2 cellular contexts compared by ENCODE assay signal in genomic region chr20:32628960-32629530, GRCh38.
TF ChIP-seq lines count a peak whose summit lies in the region.

No MANE protein-coding gene starts in this region.

TF ChIP-seq in IMR-90, 13 proteins besides CTCF, POLR2A, EP300 and RAD21:
- TF ChIP-seq BHLHE40 (IDR thresholded peaks at IDR 0.05; ENCODE audit: low read depth, low read length) (no peak), CHD1 (IDR thresholded peaks at IDR 0.05; ENCODE audit: low read depth, low read length) (no peak), MAFK (IDR thresholded peaks at IDR 0.05; ENCODE audit: low read depth, low read length) (no peak), SMC3 (IDR thresholded peaks at IDR 0.05; ENCODE audit: low read depth, low read length) (no peak), RFX5 (IDR thresholded peaks at IDR 0.05; ENCODE audit: low read depth, low read length) (no peak)

TF ChIP-seq in K562, 482 proteins besides CTCF, POLR2A, EP300 and RAD21 (continues in another document):
- TF ChIP-seq CLOCK (CRISPR knock-in tag; IDR thresholded peaks at IDR 0.05; ENCODE audit: borderline replicate concordance) = no peak
- no peak for TF ChIP-seq ZBTB17 (CRISPR knock-in tag; IDR thresholded peaks at IDR 0.05)
- TF ChIP-seq ADNP (tag; IDR thresholded peaks at IDR 0.05) = no peak
- TF ChIP-seq HIVEP1 (CRISPR knock-in tag; IDR thresholded peaks at IDR 0.05) = no peak
- TF ChIP-seq POLR2G (IDR thresholded peaks at IDR 0.05; ENCODE audit: low read depth, low read length) = no peak
- TF ChIP-seq MTF1 (CRISPR knock-in tag; IDR thresholded peaks at IDR 0.05; ENCODE audit: borderline replicate concordance) = no peak
- 0 out of 2 replicates have a peak, but pooled peaks have one; percentile 36 for TF ChIP-seq IRF1 (CRISPR knock-in tag; IDR thresholded peaks at IDR 0.05; ENCODE audit: borderline replicate concordance)
- no peak for TF ChIP-seq ZNF780A (CRISPR knock-in tag; IDR thresholded peaks at IDR 0.05)
- no peak for TF ChIP-seq HLTF (IDR thresholded peaks at IDR 0.05)
- no peak for TF ChIP-seq ATF7 (IDR thresholded peaks at IDR 0.05)
- no peak for TF ChIP-seq NR0B1 (IDR thresholded peaks at IDR 0.05; ENCODE audit: partially characterized antibody)
- no peak for TF ChIP-seq ESRRA (IDR thresholded peaks at IDR 0.05; ENCODE audit: borderline replicate concordance, low read depth)
- no peak for TF ChIP-seq MXD1 (CRISPR knock-in tag; IDR thresholded peaks at IDR 0.05; ENCODE audit: borderline replicate concordance, poor library complexity, severe bottlenecking)
- TF ChIP-seq HMGXB4 (CRISPR knock-in tag; IDR thresholded peaks at IDR 0.05) = no peak
- TF ChIP-seq NCOR1 (IDR thresholded peaks at IDR 0.05) = no peak
- TF ChIP-seq BRCA1 (IDR thresholded peaks at IDR 0.05) = no peak
- no peak for TF ChIP-seq BRCA1 (CRISPR knock-in tag; IDR thresholded peaks at IDR 0.05)
- no peak for TF ChIP-seq REST (CRISPR knock-in tag; IDR thresholded peaks at IDR 0.05; ENCODE audit: low read depth)
- TF ChIP-seq MAFK (IDR thresholded peaks at IDR 0.05; ENCODE audit: low read length) = peak; percentile 68
- TF ChIP-seq CBFB (CRISPR knock-in tag; IDR thresholded peaks at IDR 0.05) = no peak
- TF ChIP-seq KDM4B (IDR thresholded peaks at IDR 0.05; ENCODE audit: borderline replicate concordance in 2 of 2, low read depth in 1 of 2) = no peak
- no peak for TF ChIP-seq SRSF1 (IDR thresholded peaks at IDR 0.05; ENCODE audit: low read depth, low read length)
- TF ChIP-seq CBFA2T3 (IDR thresholded peaks at IDR 0.05) = no peak
- 0 out of 2 replicates have a peak, but pooled peaks have one; percentile 35 for TF ChIP-seq DMBX1 (CRISPR knock-in tag; IDR thresholded peaks at IDR 0.05; ENCODE audit: borderline replicate concordance)
- TF ChIP-seq ZNF224 (CRISPR knock-in tag; IDR thresholded peaks at IDR 0.05) = no peak
- peak; percentile 13; the same call in 1 of the 2 replicates for TF ChIP-seq USF1 (CRISPR knock-in tag; IDR thresholded peaks at IDR 0.05)
- TF ChIP-seq CREB1 (IDR thresholded peaks at IDR 0.05) = no peak
- TF ChIP-seq CREB1 (CRISPR knock-in tag; IDR thresholded peaks at IDR 0.05) = no peak
- TF ChIP-seq ZBTB2 (IDR thresholded peaks at IDR 0.05) = no peak
- TF ChIP-seq SMAD4 (CRISPR knock-in tag; conservative IDR thresholded peaks at IDR 0.05) = peak; percentile 49
- TF ChIP-seq HNRNPLL (IDR thresholded peaks at IDR 0.05; ENCODE audit: low read depth, low read length, poor library complexity, severe bottlenecking) = no peak
- no peak for TF ChIP-seq SETDB1 (IDR thresholded peaks at IDR 0.05; ENCODE audit: low read length)
- TF ChIP-seq SIN3A (IDR thresholded peaks at IDR 0.05; ENCODE audit: borderline replicate concordance in 2 of 2, control insufficient read depth in 1 of 2, low read depth in 2 of 2, low read length in 2 of 2) = no peak
- no peak for TF ChIP-seq ZNF23 (CRISPR knock-in tag; IDR thresholded peaks at IDR 0.05)
- TF ChIP-seq CBX2 (IDR thresholded peaks at IDR 0.05; ENCODE audit: insufficient read depth, low read length, poor library complexity, severe bottlenecking) = no peak
- TF ChIP-seq NEUROD1 (IDR thresholded peaks at IDR 0.05; ENCODE audit: borderline replicate concordance, low read depth, low read length, partially characterized antibody) = no peak
- no peak for TF ChIP-seq RCOR1 (IDR thresholded peaks at IDR 0.05; ENCODE audit: borderline replicate concordance in 1 of 2, low read depth in 2 of 2, low read length in 2 of 2)
- TF ChIP-seq ATF1 (CRISPR knock-in tag; IDR thresholded peaks at IDR 0.05) = no peak
- TF ChIP-seq ATF1 (tag; IDR thresholded peaks at IDR 0.05) = no peak
- no peak for TF ChIP-seq MED1 (CRISPR knock-in tag; IDR thresholded peaks at IDR 0.05; ENCODE audit: borderline replicate concordance)
- TF ChIP-seq KAT8 (IDR thresholded peaks at IDR 0.05; ENCODE audit: low read depth) = no peak
- TF ChIP-seq TOE1 (IDR thresholded peaks at IDR 0.05; ENCODE audit: borderline replicate concordance) = no peak
- no peak for TF ChIP-seq TOE1 (CRISPR knock-in tag; IDR thresholded peaks at IDR 0.05; ENCODE audit: borderline replicate concordance, low read depth)
- TF ChIP-seq TAF9B (IDR thresholded peaks at IDR 0.05; ENCODE audit: partially characterized antibody) = no peak
